In genomic region chr20:57513199-57513598, GRCh38 we compare ENCODE assay signal across 26 cellular contexts.
DNase-seq lines count a peak whose midpoint lies in the region; FAIRE-seq and TF ChIP-seq lines count a peak whose summit lies in the region.
"Had no signal": no experiment of that assay in that cellular context is flagged by ENCODE, and none has a peak within 500 bp of the region (broad histone marks: within the 10 kb centered on the region; RNA-seq: fewer than 3 reads in every experiment).

No MANE protein-coding gene starts in this region.

- H3K4me3 ChIP-seq in astrocyte of the spinal cord (ENCODE audit: low read depth, low read length) = no peak overlapping the region
- H3K4me3 ChIP-seq: gastroesophageal sphincter had no signal

- TF ChIP-seq CTCF in astrocyte of the spinal cord (IDR thresholded peaks at IDR 0.05; ENCODE audit: low read depth, low read length) = no peak

- FAIRE-seq in HTR-8/SVneo (lab: Jason Lieb, UNC) = peak; percentile 94
- FAIRE-seq: D721Med, endothelial cell of umbilical vein, urothelium cell line had no signal

- in situ Hi-C loops in astrocyte of the spinal cord (cut with HindIII; ENCODE audit: low sequenced_read_pairs) = no loop called here

- DNase-seq in AG08396 (ENCODE audit: low spot score) (peak; percentile 21), HTR-8/SVneo (ENCODE audit: insufficient read length, low spot score) (no peak), astrocyte of the spinal cord (ENCODE audit: low read depth, low spot score) (peak; percentile 2), foreskin melanocyte (peak; percentile 71), NCI-H345 treated with DMSO at 0.1 percent for 48 hours (lab: John Stamatoyannopoulos, UW; ENCODE audit: unreplicated experiment) (no peak), NCI-H2107 (lab: John Stamatoyannopoulos, UW) (no peak), cerebellar cortex (ENCODE audit: low spot score) (no peak), GDM1 (lab: John Stamatoyannopoulos, UW) (no peak)
- DNase-seq: activated CD4-positive, alpha-beta T cell treated with anti-CD3 and anti-CD28 coated beads for 48 hours; activated CD8-positive, alpha-beta memory T cell treated with anti-CD3 and anti-CD28 coated beads, Interleukin-2, amount 10 ng/mL, durations not matched to agents 7 days and 5 days; anterior cingulate cortex; central memory CD4-positive, alpha-beta T cell; EL; hippocampal formation; MV-4-11; NCI-H1694; NCI-H69; right cardiac atrium; RPMI8226; SK-N-SH; stimulated activated CD4-positive, alpha-beta T cell treated with anti-CD3 and anti-CD28 coated beads, Interleukin-4, amount 100 ng/mL, for 24 hours; stimulated activated naive B cell treated with anti-CD40 and anti-IgM and Interleukin-4, amounts not matched to agents 10 μg/mL and 1 μg/mL and 100 μg/mL, for 72 hours had no signal

Comparison
In these comparisons a context has a peak if more than half of its experiments do, and no peak if none do; other contexts are left out.
1. DNase-seq: peak in AG08396 (single experiment), astrocyte of the spinal cord (single experiment) and foreskin melanocyte (single experiment); none in HTR-8/SVneo (single experiment), NCI-H345 treated with DMSO at 0.1 percent for 48 hours (single experiment), NCI-H2107 (single experiment), cerebellar cortex (single experiment) and GDM1 (single experiment).